9 cellular contexts compared by ENCODE assay signal in genomic region chr4:184439856-184440592, GRCh38. TPM values are rescaled to one million over a fixed set of nuclear protein-coding genes. Genes with fewer than 3 reads are reported as not detected.
DNase-seq lines count a peak whose midpoint lies in the region; ATAC-seq and TF ChIP-seq lines count a peak whose summit lies in the region.
"Had no signal": no experiment of that assay in that cellular context is flagged by ENCODE, and none has a peak within 500 bp of the region (broad histone marks: within the 10 kb centered on the region; RNA-seq: fewer than 3 reads in every experiment).

No MANE protein-coding gene starts in this region.

- TF ChIP-seq POLR2A in GM18505 (IDR thresholded peaks at IDR 0.05; ENCODE audit: borderline replicate concordance, extremely low read depth, insufficient read depth, insufficient read length): no peak

- ATAC-seq in CD4-positive, CD25-positive, alpha-beta regulatory T cell (ENCODE audit: low read depth in 2 of 2): no peak
- ATAC-seq in GM18505 (IDR thresholded peaks at IDR 0.05; ENCODE audit: unreplicated experiment) (no peak), HG02884 (IDR thresholded peaks at IDR 0.05; ENCODE audit: unreplicated experiment) (no peak)

- peak overlapping the region in 2 of 3 donors; percentile 71 to 79 for H3K27ac Mint-ChIP-seq in CD4-positive, CD25-positive, alpha-beta regulatory T cell

- peaks cover 42 to 90% (median 80%) of the 10 kb centered on the region in 4 donors for H3K4me1 Mint-ChIP-seq in CD4-positive, CD25-positive, alpha-beta regulatory T cell

- no peaks in the 10 kb centered on the region for H3K9me3 ChIP-seq in CD4-positive, CD25-positive, alpha-beta regulatory T cell (ENCODE audit: control insufficient read depth in 2 of 2, low read length in 2 of 2)

- H3K4me1 ChIP-seq in CD4-positive, CD25-positive, alpha-beta regulatory T cell (ENCODE audit: control insufficient read depth, insufficient read depth, low read length, poor library complexity, severe bottlenecking): peaks cover 25% of the 10 kb centered on the region
- peaks cover 3% of the 10 kb centered on the region for H3K4me1 ChIP-seq in rectal smooth muscle tissue (ENCODE audit: control insufficient read depth, insufficient read depth, low read length)

- no peak overlapping the region for H3K27ac ChIP-seq in CD4-positive, CD25-positive, alpha-beta regulatory T cell (ENCODE audit: insufficient read depth, low read length, poor library complexity, severe bottlenecking)
- no peak overlapping the region for H3K27ac ChIP-seq in rectal smooth muscle tissue (ENCODE audit: low read depth, low read length)

- peaks cover 9% of the 10 kb centered on the region for H3K36me3 Mint-ChIP-seq in CD4-positive, CD25-positive, alpha-beta regulatory T cell

- H3K27me3 Mint-ChIP-seq in CD4-positive, CD25-positive, alpha-beta regulatory T cell: no peaks in the 10 kb centered on the region

- no peaks in the 10 kb centered on the region for H3K27me3 ChIP-seq in CD4-positive, CD25-positive, alpha-beta regulatory T cell (ENCODE audit: control insufficient read depth, insufficient read depth, low read length)
- no peaks in the 10 kb centered on the region for H3K27me3 ChIP-seq in rectal smooth muscle tissue (ENCODE audit: control insufficient read depth, insufficient read depth, low read length)

- H3K9ac ChIP-seq in rectal smooth muscle tissue (ENCODE audit: low read length): no peak overlapping the region

- H3K9me3 Mint-ChIP-seq in CD4-positive, CD25-positive, alpha-beta regulatory T cell: no peaks in the 10 kb centered on the region

- peaks cover 2% of the 10 kb centered on the region for H3K36me3 ChIP-seq in CD4-positive, CD25-positive, alpha-beta regulatory T cell (ENCODE audit: control insufficient read depth, insufficient read depth, low read length)
- no peaks in the 10 kb centered on the region for H3K36me3 ChIP-seq in rectal smooth muscle tissue (ENCODE audit: control insufficient read depth, insufficient read depth, low read length)

- peak overlapping the region in 1 of 4 donors; percentile 1 for H3K4me3 Mint-ChIP-seq in CD4-positive, CD25-positive, alpha-beta regulatory T cell

- no peak for DNase-seq in CD4-positive, CD25-positive, alpha-beta regulatory T cell
- DNase-seq in amniotic epithelial cell (ENCODE audit: low read depth): peak; percentile 83
- DNase-seq in hepatic stellate cell (ENCODE audit: low spot score): peak; percentile 57
- DNase-seq in SIG-M5 treated with dmso at 0.1 percent for 504 hours (lab: John Stamatoyannopoulos, UW; ENCODE audit: unreplicated experiment): no peak
- DNase-seq in putamen (ENCODE audit: low spot score): no peak
- DNase-seq: DMS153 had no signal

- H3K4me3 ChIP-seq in CD4-positive, CD25-positive, alpha-beta regulatory T cell (ENCODE audit: low read depth, low read length): no peak overlapping the region
- peak overlapping the region; percentile 17 for H3K4me3 ChIP-seq in rectal smooth muscle tissue (ENCODE audit: low read length)

RNA-seq across cellular contexts. Expression of gene IRF2, which starts 34.3 kb away (rescaled TPM):
- total RNA-seq in CD4-positive, CD25-positive, alpha-beta regulatory T cell: 63.4 TPM
- polyA plus RNA-seq in CD4-positive, CD25-positive, alpha-beta regulatory T cell: 100 to 1,000 TPM in 2 of 4 donors, 10 to 100 TPM in 2; 96.8 to 112 (median 102) TPM

Comparison
In these comparisons a context has a peak if more than half of its experiments do, and no peak if none do; other contexts are left out.
1. DNase-seq: peak in amniotic epithelial cell (single experiment) and hepatic stellate cell (single experiment); none in CD4-positive, CD25-positive, alpha-beta regulatory T cell (0 of 3), SIG-M5 treated with dmso at 0.1 percent for 504 hours (single experiment) and putamen (single experiment).